Comparison of ENCODE assay signal across 21 cellular contexts in genomic region chr15:25875551-25875950, GRCh38. TPM values are rescaled to one million over a fixed set of nuclear protein-coding genes. Genes with fewer than 3 reads are reported as not detected.
"Had no signal": no experiment of that assay in that cellular context is flagged by ENCODE, and none has a peak within 500 bp of the region (broad histone marks: within the 10 kb centered on the region; RNA-seq: fewer than 3 reads in every experiment).

No MANE protein-coding gene starts in this region.

- H3K4me3 Mint-ChIP-seq: activated CD4-positive, alpha-beta T cell treated with anti-CD3 and anti-CD28 coated beads, Interleukin-2, amount 10 ng/mL, durations not matched to agents 7 days and 5 days; activated naive CD8-positive, alpha-beta T cell; activated T-helper 17 cell treated with anti-CD3 and anti-CD28 coated beads, Interleukin-2, amount 50 U/mL, for 72 hours; effector memory CD8-positive, alpha-beta T cell; memory B cell; nephron; stimulated activated naive CD8-positive, alpha-beta T cell treated with anti-CD3 and anti-CD28 coated beads, Interleukin-15, Interleukin-2, amounts not matched to agents 100 ng/mL and 50 ng/mL, for 24 hours; T-helper 2 cell treated with Interferon-gamma antibody and Interleukin-4, amounts not matched to agents 5 μg/mL and 100 μg/mL, for 36 hours had no signal

- H3K4me1 Mint-ChIP-seq: activated T-helper 17 cell treated with anti-CD3 and anti-CD28 coated beads, Interleukin-2, amount 50 U/mL, for 72 hours; nephron had no signal

- DNase-seq: activated CD4-positive, alpha-beta T cell treated with anti-CD3 and anti-CD28 coated beads, Interleukin-2, amount 10 ng/mL, durations not matched to agents 7 days and 5 days; activated CD4-positive, CD25-positive, alpha-beta regulatory T cell treated with anti-CD3 and anti-CD28 coated beads, Interleukin-2, amount 50 U/mL, for 72 hours; activated naive CD4-positive, alpha-beta T cell; activated T-cell treated with anti-CD3 and anti-CD28 coated beads, Interleukin-2, amount 50 U/mL, for 1 hour; central memory CD4-positive, alpha-beta T cell; dorsolateral prefrontal cortex; effector memory CD8-positive, alpha-beta T cell; left colon; ovary; stimulated activated CD4-positive, alpha-beta T cell treated with anti-CD3 and anti-CD28 coated beads, Interleukin-1b, Interleukin-23, amount 100 ng/mL, for 48 hours; substantia nigra; thyroid gland; WERI-Rb-1 had no signal

- H3K36me3 Mint-ChIP-seq: activated naive CD8-positive, alpha-beta T cell; memory B cell had no signal

- ATAC-seq: activated T-helper 17 cell treated with anti-CD3 and anti-CD28 coated beads, Interleukin-2, amount 50 U/mL, for 72 hours; effector memory CD8-positive, alpha-beta T cell; esophagus mucosa; left colon had no signal

- H3K9me3 Mint-ChIP-seq: activated CD4-positive, alpha-beta T cell treated with anti-CD3 and anti-CD28 coated beads, Interleukin-2, amount 10 ng/mL, durations not matched to agents 7 days and 5 days; activated T-helper 17 cell treated with anti-CD3 and anti-CD28 coated beads, Interleukin-2, amount 50 U/mL, for 72 hours; memory B cell; nephron; stimulated activated naive CD8-positive, alpha-beta T cell treated with anti-CD3 and anti-CD28 coated beads, Interleukin-15, Interleukin-2, amounts not matched to agents 100 ng/mL and 50 ng/mL, for 24 hours; T-helper 2 cell treated with Interferon-gamma antibody and Interleukin-4, amounts not matched to agents 5 μg/mL and 100 μg/mL, for 36 hours had no signal

- H3K27me3 Mint-ChIP-seq: activated CD4-positive, alpha-beta T cell treated with anti-CD3 and anti-CD28 coated beads, Interleukin-2, amount 10 ng/mL, durations not matched to agents 7 days and 5 days; activated naive CD8-positive, alpha-beta T cell; activated T-helper 17 cell treated with anti-CD3 and anti-CD28 coated beads, Interleukin-2, amount 50 U/mL, for 72 hours; effector memory CD8-positive, alpha-beta T cell; stimulated activated naive CD8-positive, alpha-beta T cell treated with anti-CD3 and anti-CD28 coated beads, Interleukin-15, Interleukin-2, amounts not matched to agents 100 ng/mL and 50 ng/mL, for 24 hours had no signal

- H3K27ac Mint-ChIP-seq: activated CD4-positive, alpha-beta T cell treated with anti-CD3 and anti-CD28 coated beads, Interleukin-2, amount 10 ng/mL, durations not matched to agents 7 days and 5 days; activated naive CD8-positive, alpha-beta T cell; activated T-helper 17 cell treated with anti-CD3 and anti-CD28 coated beads, Interleukin-2, amount 50 U/mL, for 72 hours; effector memory CD8-positive, alpha-beta T cell; memory B cell; nephron; stimulated activated naive CD8-positive, alpha-beta T cell treated with anti-CD3 and anti-CD28 coated beads, Interleukin-15, Interleukin-2, amounts not matched to agents 100 ng/mL and 50 ng/mL, for 24 hours; T-helper 2 cell treated with Interferon-gamma antibody and Interleukin-4, amounts not matched to agents 5 μg/mL and 100 μg/mL, for 36 hours had no signal

RNA-seq across cellular contexts. Expression of gene ATP10A, which starts 12.4 kb away (rescaled TPM):
- total RNA-seq: endothelial cell of umbilical vein had no signal
